In genomic region chr1:58466618-58467241, GRCh38 we compare ENCODE assay signal across 22 cellular contexts.
DNase-seq lines count a peak whose midpoint lies in the region; FAIRE-seq and TF ChIP-seq lines count a peak whose summit lies in the region.
"Had no signal": no experiment of that assay in that cellular context is flagged by ENCODE, and none has a peak within 500 bp of the region (broad histone marks: within the 10 kb centered on the region; RNA-seq: fewer than 3 reads in every experiment).

No MANE protein-coding gene starts in this region.

- H3K14ac ChIP-seq in H9 (ENCODE audit: insufficient read depth, low read length) (no peak overlapping the region), H1 (ENCODE audit: insufficient read length) (no peak overlapping the region)

- H2BK20ac ChIP-seq in H9 (ENCODE audit: low read depth, low read length, poor library complexity, severe bottlenecking) (no peak overlapping the region), H1 (ENCODE audit: low read length) (no peak overlapping the region)

- H4K8ac ChIP-seq in H9 (replicated peaks; ENCODE audit: insufficient read length, low read depth, low read length) = no peak overlapping the region
- H4K8ac ChIP-seq in H1 (ENCODE audit: extremely low read depth, insufficient read depth, low read length) = no peak overlapping the region
- no peak overlapping the region for H4K8ac ChIP-seq in mesendoderm (ENCODE audit: low read depth, low read length)

- peak overlapping the region; percentile 11 for H3K27ac ChIP-seq in AG04450 (ENCODE audit: low read depth, low read length)
- H3K27ac ChIP-seq in H9 (ENCODE audit: insufficient read length, low read depth, low read length) = no peak overlapping the region
- no peak overlapping the region; the same call in 1 of the 2 replicates for H3K27ac ChIP-seq in H1 (ENCODE audit: low read depth, low read length)
- no peak overlapping the region for H3K27ac ChIP-seq in mesendoderm (ENCODE audit: low read depth, low read length)
- H3K27ac ChIP-seq in dorsolateral prefrontal cortex = no peak overlapping the region
- H3K27ac ChIP-seq: BLaER1 treated with 17β-estradiol and CSF1 and Interleukin-3, amounts not matched to agents 10 nM and 100 nM; SJSA1 had no signal

- H2AK5ac ChIP-seq in H9 (ENCODE audit: insufficient read length, low read length) (no peak overlapping the region), H1 (ENCODE audit: low read depth, low read length) (no peak overlapping the region), mesendoderm (ENCODE audit: low read length) (no peak overlapping the region)

- H3K56ac ChIP-seq in H9 (ENCODE audit: insufficient read length, low read depth, low read length) (no peak overlapping the region), H1 (replicated peaks; ENCODE audit: insufficient read length, low read depth, low read length) (no peak overlapping the region), mesendoderm (ENCODE audit: low read length) (no peak overlapping the region)

- H3K23me2 ChIP-seq in H9 (ENCODE audit: insufficient read length, low read depth, low read length, poor library complexity, severe bottlenecking) = no peaks in the 10 kb centered on the region
- H3K23me2 ChIP-seq in H1 (ENCODE audit: low read depth, low read length) = no peaks in the 10 kb centered on the region

- H3K23ac ChIP-seq in H9 (ENCODE audit: insufficient read length, low read depth, low read length) = no peak overlapping the region
- H3K23ac ChIP-seq in H1 (ENCODE audit: insufficient read length) = no peak overlapping the region
- no peak overlapping the region for H3K23ac ChIP-seq in mesendoderm (ENCODE audit: low read length)

- no peak overlapping the region for H4K91ac ChIP-seq in H9 (ENCODE audit: insufficient read length, low read depth, low read length)
- no peak overlapping the region for H4K91ac ChIP-seq in H1 (replicated peaks; ENCODE audit: insufficient read length, low read length)

- H2BK5ac ChIP-seq in H9 (ENCODE audit: insufficient read length, low read length) (no peak overlapping the region), H1 (ENCODE audit: low read depth, low read length) (no peak overlapping the region), mesendoderm (ENCODE audit: low read length) (no peak overlapping the region)

- H3K18ac ChIP-seq in H9 (ENCODE audit: insufficient read length, low read depth, low read length) = no peak overlapping the region
- peak overlapping the region; percentile 36; the same call in 1 of the 2 replicates for H3K18ac ChIP-seq in H1 (ENCODE audit: extremely low read depth, low read length)
- H3K18ac ChIP-seq in mesendoderm (ENCODE audit: low read length) = no peak overlapping the region

- no peak overlapping the region for H2BK12ac ChIP-seq in H9 (ENCODE audit: insufficient read length, low read depth, low read length)
- 0 out of 2 replicates have a peak overlapping the region, but pooled peaks have one; percentile 21 for H2BK12ac ChIP-seq in H1 (ENCODE audit: low read depth, low read length)

- no peak overlapping the region for H2AFZ ChIP-seq in H9 (ENCODE audit: low read length)
- no peak overlapping the region for H2AFZ ChIP-seq in H1 (ENCODE audit: low read length)

- H3T11ph ChIP-seq in H9 (ENCODE audit: low read length) = no peak overlapping the region

- no peaks in the 10 kb centered on the region; a peak in 2 of 7 replicates for H3K36me3 Mint-ChIP-seq in H9 (ENCODE audit: insufficient read depth in 1 of 3, low read depth in 3 of 3)

- no peak overlapping the region for H2BK15ac ChIP-seq in H9 (ENCODE audit: low read depth, low read length)
- 0 out of 2 replicates have a peak overlapping the region, but pooled peaks have one; percentile 12 for H2BK15ac ChIP-seq in H1 (ENCODE audit: low read length)
- no peak overlapping the region for H2BK15ac ChIP-seq in mesendoderm (replicated peaks; ENCODE audit: low read depth)

- FAIRE-seq in H1 (lab: Jason Lieb, UNC) = peak; percentile 45

- H3K4ac ChIP-seq in H9 (ENCODE audit: low read depth, low read length) (no peak overlapping the region), H1 (replicated peaks; ENCODE audit: insufficient read length, low read depth, low read length) (no peak overlapping the region), mesendoderm (ENCODE audit: low read depth, low read length) (no peak overlapping the region)

- TF ChIP-seq RAD21 in H1 (IDR thresholded peaks at IDR 0.05 in 1 of 2, conservative IDR thresholded peaks at IDR 0.05 in 1 of 2; ENCODE audit: low read depth in 2 of 2, low read length in 2 of 2) = no peak; a peak in 1 of 4 replicates

- no peak overlapping the region for H3K9ac ChIP-seq in H9 (ENCODE audit: extremely low read depth, insufficient read length, low read length)
- no peak overlapping the region for H3K9ac ChIP-seq in H1 (replicated peaks in 1 of 4; ENCODE audit: extremely low read depth in 1 of 4, low read depth in 3 of 4, low read length in 3 of 4)
- H3K9ac ChIP-seq in mesendoderm (ENCODE audit: low read length) = no peak overlapping the region
- H3K9ac ChIP-seq: BLaER1 treated with 17β-estradiol and CSF1 and Interleukin-3, amounts not matched to agents 10 nM and 100 nM had no signal

- H3K79me1 ChIP-seq in H9 (ENCODE audit: insufficient read depth, low read depth, low read length, poor library complexity, severe bottlenecking) (no peaks in the 10 kb centered on the region), H1 (ENCODE audit: low read depth, low read length) (no peaks in the 10 kb centered on the region), mesendoderm (ENCODE audit: low read length) (no peaks in the 10 kb centered on the region)

- no peaks in the 10 kb centered on the region; a peak in 1 of 5 replicates for H3K9me3 Mint-ChIP-seq in H9
- H3K9me3 Mint-ChIP-seq: CD4-positive, alpha-beta T cell had no signal

- no peak overlapping the region for H3K4me3 ChIP-seq in AG04450 (ENCODE audit: low read depth, low read length)
- H3K4me3 ChIP-seq in H1 (ENCODE audit: extremely low read depth in 1 of 4, insufficient read depth in 2 of 4, low read depth in 3 of 4, low read length in 4 of 4) = no peak overlapping the region
- H3K4me3 ChIP-seq in mesendoderm (ENCODE audit: low read length) = no peak overlapping the region
- no peak overlapping the region for H3K4me3 ChIP-seq in dorsolateral prefrontal cortex
- H3K4me3 ChIP-seq: BLaER1 treated with 17β-estradiol and CSF1 and Interleukin-3, amounts not matched to agents 10 nM and 100 nM; SJSA1 had no signal

- no peak overlapping the region for H2BK120ac ChIP-seq in H9 (ENCODE audit: low read depth, low read length, poor library complexity, severe bottlenecking)
- no peak overlapping the region for H2BK120ac ChIP-seq in H1 (replicated peaks; ENCODE audit: low read depth, low read length)
- H2BK120ac ChIP-seq in mesendoderm (ENCODE audit: low read depth, low read length) = no peak overlapping the region

- no peak for TF ChIP-seq POLR2A in H1 (IDR thresholded peaks at IDR 0.05; ENCODE audit: control extremely low read depth in 1 of 2, low read depth in 2 of 2, low read length in 2 of 2)

- TF ChIP-seq EP300 in H1 (IDR thresholded peaks at IDR 0.05; ENCODE audit: borderline replicate concordance in 1 of 2, low read depth in 2 of 2, low read length in 2 of 2) = no peak

- H3K9me3 ChIP-seq in AG04450 (ENCODE audit: control insufficient read depth, insufficient read depth, low read length) = no peaks in the 10 kb centered on the region
- H3K9me3 ChIP-seq in H9 (ENCODE audit: control insufficient read depth, low read depth, low read length) = no peaks in the 10 kb centered on the region
- H3K9me3 ChIP-seq in H1 (ENCODE audit: insufficient read depth in 2 of 2, low read depth in 1 of 2, low read length in 1 of 2) = no peaks in the 10 kb centered on the region
- H3K9me3 ChIP-seq: BLaER1 treated with 17β-estradiol and CSF1 and Interleukin-3, amounts not matched to agents 10 nM and 100 nM; SJSA1 had no signal

- POLR2A ChIA-PET in AG04450 (lab: Yijun Ruan, JAX) = no interaction called here
- POLR2A ChIA-PET in H1 (lab: Charles Lee; ENCODE audit: partially characterized antibody) = no interaction called here

- H3K4me1 ChIP-seq in H9 (ENCODE audit: insufficient read depth, low read length) (peaks cover 7% of the 10 kb centered on the region; the same call in 1 of the 2 replicates), H1 (replicated peaks in 1 of 4; ENCODE audit: control insufficient read depth in 3 of 4, insufficient read depth in 4 of 4, low read length in 3 of 4) (peaks cover 0 to 8% (median 5%) of the 10 kb centered on the region in 4 experiments; a peak in 5 of 7 replicates), mesendoderm (ENCODE audit: control insufficient read depth, low read depth, low read length) (no peaks in the 10 kb centered on the region)
- H3K4me1 ChIP-seq: BLaER1 treated with 17β-estradiol and CSF1 and Interleukin-3, amounts not matched to agents 10 nM and 100 nM; SJSA1 had no signal

- H4K20me1 ChIP-seq in H9 (ENCODE audit: control insufficient read depth, insufficient read depth, insufficient read length) (no peaks in the 10 kb centered on the region), H1 (replicated peaks in 1 of 2; ENCODE audit: control insufficient read depth in 1 of 2, insufficient read depth in 2 of 2, low read length in 2 of 2) (no peaks in the 10 kb centered on the region)
- H4K20me1 ChIP-seq: BLaER1 treated with 17β-estradiol and CSF1 and Interleukin-3, amounts not matched to agents 10 nM and 100 nM had no signal

- H3K79me2 ChIP-seq in H9 (ENCODE audit: insufficient read depth, low read length) (no peaks in the 10 kb centered on the region), H1 (ENCODE audit: control insufficient read depth in 1 of 2, insufficient read depth in 2 of 2, low read length in 2 of 2) (no peaks in the 10 kb centered on the region), mesendoderm (ENCODE audit: control insufficient read depth, insufficient read depth, low read length) (no peaks in the 10 kb centered on the region)

- H4K5ac ChIP-seq in H9 (ENCODE audit: insufficient read length, low read depth, low read length) (no peak overlapping the region), H1 (ENCODE audit: insufficient read length, low read depth, low read length) (no peak overlapping the region), mesendoderm (ENCODE audit: low read length) (no peak overlapping the region)

- H3K4me2 ChIP-seq in H9 (ENCODE audit: insufficient read depth, insufficient read length, low read length) (no peak overlapping the region), H1 (ENCODE audit: insufficient read depth in 1 of 2, low read depth in 2 of 2, low read length in 2 of 2) (peak overlapping the region in 1 of 2 experiments; percentile 18; a peak in 1 of 4 replicates), mesendoderm (ENCODE audit: low read length) (no peak overlapping the region)
- H3K4me2 ChIP-seq: BLaER1 treated with 17β-estradiol and CSF1 and Interleukin-3, amounts not matched to agents 10 nM and 100 nM had no signal

- peak overlapping the region in 2 of 3 experiments; percentile 15 to 63; a peak in 2 of 7 replicates for H3K27ac Mint-ChIP-seq in H9
- H3K27ac Mint-ChIP-seq: CD4-positive, alpha-beta T cell had no signal

- no peak overlapping the region for H3K4me3 Mint-ChIP-seq in H9
- H3K4me3 Mint-ChIP-seq: CD4-positive, alpha-beta T cell had no signal

- H3K27me3 ChIP-seq in AG04450 (ENCODE audit: control insufficient read depth, insufficient read depth, low read length) = peaks cover 3% of the 10 kb centered on the region
- H3K27me3 ChIP-seq in H9 (ENCODE audit: insufficient read depth, low read length) = no peaks in the 10 kb centered on the region
- no peaks in the 10 kb centered on the region for H3K27me3 ChIP-seq in H1 (replicated peaks in 1 of 4; ENCODE audit: control insufficient read depth in 3 of 4, extremely low read depth in 1 of 4, insufficient read depth in 3 of 4, low read length in 3 of 4)
- no peaks in the 10 kb centered on the region for H3K27me3 ChIP-seq in mesendoderm (ENCODE audit: insufficient read depth, low read length, poor library complexity)
- H3K27me3 ChIP-seq in dorsolateral prefrontal cortex = no peaks in the 10 kb centered on the region
- H3K27me3 ChIP-seq: BLaER1 treated with 17β-estradiol and CSF1 and Interleukin-3, amounts not matched to agents 10 nM and 100 nM; SJSA1 had no signal

- WGBS in H9 (ENCODE audit: extremely low coverage, insufficient read length, low lambda C conversion rate) = no CpG with 5 or more reads among the region's 7 CpGs
- 71% methylated on average over 7 of the region's 7 CpGs; no CpG with 5 or more reads in 1 of the 2 experiments for WGBS in H1 (ENCODE audit: extremely low coverage in 1 of 2, insufficient coverage in 1 of 2, insufficient read length in 1 of 2, insufficient replicate concordance in 2 of 2, low coverage in 1 of 2, low lambda C conversion rate in 2 of 2, missing lambda C conversion rate in 1 of 2), 2 experiments
- WGBS in mesendoderm (ENCODE audit: extremely low coverage, insufficient coverage, low lambda C conversion rate) = no CpG with 5 or more reads among the region's 7 CpGs

- H3K27me3 Mint-ChIP-seq in H9 (ENCODE audit: low read depth) = no peaks in the 10 kb centered on the region
- H3K27me3 Mint-ChIP-seq: CD4-positive, alpha-beta T cell had no signal

- CTCF ChIA-PET in AG04450 (lab: Charles Lee) = no interaction called here
- CTCF ChIA-PET in H1 (lab: Charles Lee; ENCODE audit: partially characterized antibody) = no interaction called here

- TF ChIP-seq CTCF in AG04450 (IDR thresholded peaks at IDR 0.05; ENCODE audit: low read depth, low read length) (no peak), H9 (conservative IDR thresholded peaks at IDR 0.05) (no peak), H1 (IDR thresholded peaks at IDR 0.05; ENCODE audit: control extremely low read depth in 1 of 3, insufficient read depth in 1 of 3, low read depth in 1 of 3, low read length in 3 of 3) (peak in 1 of 3 experiments; percentile 14; a peak in 1 of 4 replicates), dorsolateral prefrontal cortex (IDR thresholded peaks at IDR 0.05 in 54 of 56, conservative IDR thresholded peaks at IDR 0.05 in 2 of 56; ENCODE audit: low read depth in 1 of 56, partially characterized antibody in 56 of 56) (no peak)

- peaks cover 18 to 20% of the 10 kb centered on the region in 2 experiments for H3K4me1 Mint-ChIP-seq in H9

- DNase-seq in AG04450 (ENCODE audit: low read depth, low spot score) (no peak), H9 (peak; percentile 52), H1 (ENCODE audit: low read depth in 1 of 2, low spot score in 2 of 2) (no peak), mesendoderm (peak; percentile 44), dorsolateral prefrontal cortex (no peak), hippocampal formation (lab: John Stamatoyannopoulos, UW) (no peak), NCI-H1694 (lab: John Stamatoyannopoulos, UW) (no peak)
- DNase-seq: CD4-positive, alpha-beta T cell; COR-L47; DMS53; GOT3; Karpas-422; NCI-H1092 treated with DMSO at 0.1 percent for 48 hours; NCI-H1436; NCI-H187 treated with DMSO at 0.1 percent for 48 hours; NCI-H2107; NCI-H524; NCI-H774; PC-3; Right ventricle myocardium superior had no signal

- intact Hi-C loops in dorsolateral prefrontal cortex (cut with DNase I) = no loop called here

- no peaks in the 10 kb centered on the region for H3K36me3 ChIP-seq in H1 (ENCODE audit: control insufficient read depth in 2 of 4, insufficient read depth in 4 of 4, low read length in 3 of 4)
- no peaks in the 10 kb centered on the region for H3K36me3 ChIP-seq in mesendoderm (ENCODE audit: control insufficient read depth, insufficient read depth, low read length)
- H3K36me3 ChIP-seq: BLaER1 treated with 17β-estradiol and CSF1 and Interleukin-3, amounts not matched to agents 10 nM and 100 nM; SJSA1 had no signal

Comparison
In these comparisons a context has a peak if more than half of its experiments do, and no peak if none do; other contexts are left out.
1. DNase-seq: peak in H9 (single experiment) and mesendoderm (single experiment); none in AG04450 (single experiment), H1 (0 of 2), dorsolateral prefrontal cortex (0 of 10), hippocampal formation (0 of 2) and NCI-H1694 (single experiment).